In genomic region chr6:162864901-162865300, GRCh38 we compare ENCODE assay signal across 27 cellular contexts.
"Had no signal": no experiment of that assay in that cellular context is flagged by ENCODE, and none has a peak within 500 bp of the region (broad histone marks: within the 10 kb centered on the region; RNA-seq: fewer than 3 reads in every experiment).

No MANE protein-coding gene starts in this region.

- H3K4me1 Mint-ChIP-seq: mesothelial cell of epicardium; naive thymus-derived CD4-positive, alpha-beta T cell; neural progenitor cell had no signal

- H3K4me3 Mint-ChIP-seq: dendritic cell treated with granulocyte-macrophage colony-stimulating factor and Interleukin-4, amounts not matched to agents 40 ng/mL and 50 ng/mL, for 4 days; endodermal cell; memory B cell; mesothelial cell of epicardium; naive thymus-derived CD4-positive, alpha-beta T cell; nephron; neural progenitor cell; stimulated activated memory B cell treated with anti-CD40 and anti-IgM and Interleukin-4, amounts not matched to agents 10 μg/mL and 1 μg/mL and 100 μg/mL, for 72 hours; type B pancreatic cell had no signal

- H3K36me3 Mint-ChIP-seq: memory B cell; mesothelial cell of epicardium; naive thymus-derived CD4-positive, alpha-beta T cell; neural progenitor cell; stimulated activated memory B cell treated with anti-CD40 and anti-IgM and Interleukin-4, amounts not matched to agents 10 μg/mL and 1 μg/mL and 100 μg/mL, for 72 hours; type B pancreatic cell had no signal

- H3K27me3 Mint-ChIP-seq: dendritic cell treated with granulocyte-macrophage colony-stimulating factor and Interleukin-4, amounts not matched to agents 40 ng/mL and 50 ng/mL, for 4 days; progenitor cell of endocrine pancreas; stimulated activated memory B cell treated with anti-CD40 and anti-IgM and Interleukin-4, amounts not matched to agents 10 μg/mL and 1 μg/mL and 100 μg/mL, for 72 hours; type B pancreatic cell had no signal

- DNase-seq: colonic mucosa; effector CD8-positive, alpha-beta T cell; endodermal cell; head of caudate nucleus; kidney; mucosa of descending colon; naive thymus-derived CD4-positive, alpha-beta T cell; right lobe of liver; spleen; stimulated activated CD4-positive, alpha-beta T cell treated with anti-CD3 and anti-CD28 coated beads, Interleukin-4, amount 100 ng/mL, for 4 hours; stimulated activated naive CD8-positive, alpha-beta T cell treated with anti-CD3 and anti-CD28 coated beads, Interleukin-15, Interleukin-2, amounts not matched to agents 100 U/mL and 50 U/mL, for 24 hours; substantia nigra; testis; tibial artery had no signal

- H3K27ac Mint-ChIP-seq: dendritic cell treated with granulocyte-macrophage colony-stimulating factor and Interleukin-4, amounts not matched to agents 40 ng/mL and 50 ng/mL, for 4 days; endodermal cell; memory B cell; mesothelial cell of epicardium; naive thymus-derived CD4-positive, alpha-beta T cell; neural progenitor cell; progenitor cell of endocrine pancreas; stimulated activated memory B cell treated with anti-CD40 and anti-IgM and Interleukin-4, amounts not matched to agents 10 μg/mL and 1 μg/mL and 100 μg/mL, for 72 hours; type B pancreatic cell had no signal

- ATAC-seq: left lobe of liver; mucosa of descending colon; naive thymus-derived CD4-positive, alpha-beta T cell; right lobe of liver; stimulated activated memory B cell treated with anti-CD40 and anti-IgM and Interleukin-4, amounts not matched to agents 10 μg/mL and 1 μg/mL and 100 μg/mL, for 72 hours; stimulated activated naive CD8-positive, alpha-beta T cell treated with anti-CD3 and anti-CD28 coated beads, Interleukin-15, Interleukin-2, amounts not matched to agents 100 U/mL and 50 U/mL, for 24 hours had no signal

- H3K9me3 Mint-ChIP-seq: dendritic cell treated with granulocyte-macrophage colony-stimulating factor and Interleukin-4, amounts not matched to agents 40 ng/mL and 50 ng/mL, for 4 days; endodermal cell; memory B cell; mesothelial cell of epicardium; nephron; stimulated activated memory B cell treated with anti-CD40 and anti-IgM and Interleukin-4, amounts not matched to agents 10 μg/mL and 1 μg/mL and 100 μg/mL, for 72 hours; type B pancreatic cell had no signal

- H3K4me3 ChIP-seq: colonic mucosa, esophagus muscularis mucosa, hepatocyte, lung, mucosa of descending colon, neural progenitor cell, right lobe of liver, skin epidermis, spleen, testis, tibial artery had no signal
